ENCODE assay signal across 17 cellular contexts in the genomic region with DNA sequence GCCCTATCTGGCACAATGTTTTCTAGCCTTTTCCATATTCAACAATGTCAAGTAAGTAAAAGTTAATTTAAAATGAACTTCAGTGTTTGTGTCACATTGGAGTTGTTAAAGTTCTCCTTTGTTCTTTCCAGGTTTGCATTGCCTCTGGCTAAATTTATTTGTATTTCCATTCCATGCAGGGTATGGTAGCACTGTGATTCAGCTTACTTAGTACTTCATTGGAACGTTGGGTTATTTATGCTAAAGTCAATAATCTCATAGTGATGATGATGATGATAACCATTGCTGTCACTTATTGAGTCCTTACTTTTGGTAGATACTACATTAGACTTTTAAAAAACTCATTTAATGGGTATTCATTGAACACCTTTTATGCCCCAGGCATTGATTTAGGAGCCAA.
"Had no signal": no experiment of that assay in that cellular context is flagged by ENCODE, and none has a peak within 500 bp of the region (broad histone marks: within the 10 kb centered on the region; RNA-seq: fewer than 3 reads in every experiment).

No MANE protein-coding gene starts in this region.

- DNase-seq: colonic mucosa; dermis blood vessel endothelial cell; gastrocnemius medialis; heart right ventricle; left colon; left ventricle myocardium superior; naive thymus-derived CD4-positive, alpha-beta T cell; nephron progenitor cell; stimulated activated CD4-positive, alpha-beta T cell treated with anti-CD3 and anti-CD28 coated beads, Interleukin-12 subunit alpha, Interleukin-12 subunit beta, amount 100 ng/mL, for 4 hours; stimulated activated naive CD4-positive, alpha-beta T cell treated with Interleukin-2 at 50 U/mL for 16 hours had no signal

- H3K27ac ChIP-seq: colonic mucosa, gastrocnemius medialis, parathyroid adenoma, prostate gland, vagina had no signal

- H3K4me3 ChIP-seq: colonic mucosa, gastrocnemius medialis, heart right ventricle, lung, prostate gland, skin epidermis, vagina had no signal

- H3K36me3 ChIP-seq: colonic mucosa, gastrocnemius medialis, heart right ventricle, prostate gland, vagina had no signal

- H3K4me1 ChIP-seq: parathyroid adenoma, prostate gland had no signal

- H3K27me3 Mint-ChIP-seq: naive thymus-derived CD4-positive, alpha-beta T cell; type B pancreatic cell had no signal

- H3K9me3 ChIP-seq: colonic mucosa, prostate gland had no signal

- H3K27me3 ChIP-seq: colonic mucosa, gastrocnemius medialis, heart right ventricle, vagina had no signal

- H3K4me3 Mint-ChIP-seq: naive thymus-derived CD4-positive, alpha-beta T cell; nephron progenitor cell; type B pancreatic cell had no signal

- FAIRE-seq: endothelial cell of umbilical vein had no signal

- H3K27ac Mint-ChIP-seq: naive thymus-derived CD4-positive, alpha-beta T cell; nephron progenitor cell; type B pancreatic cell had no signal

- H2AFZ ChIP-seq: parathyroid adenoma had no signal

- H3K79me2 ChIP-seq: parathyroid adenoma had no signal

- H3K9ac ChIP-seq: parathyroid adenoma had no signal
